Comparison of ENCODE assay signal across 8 cellular contexts in the genomic region with DNA sequence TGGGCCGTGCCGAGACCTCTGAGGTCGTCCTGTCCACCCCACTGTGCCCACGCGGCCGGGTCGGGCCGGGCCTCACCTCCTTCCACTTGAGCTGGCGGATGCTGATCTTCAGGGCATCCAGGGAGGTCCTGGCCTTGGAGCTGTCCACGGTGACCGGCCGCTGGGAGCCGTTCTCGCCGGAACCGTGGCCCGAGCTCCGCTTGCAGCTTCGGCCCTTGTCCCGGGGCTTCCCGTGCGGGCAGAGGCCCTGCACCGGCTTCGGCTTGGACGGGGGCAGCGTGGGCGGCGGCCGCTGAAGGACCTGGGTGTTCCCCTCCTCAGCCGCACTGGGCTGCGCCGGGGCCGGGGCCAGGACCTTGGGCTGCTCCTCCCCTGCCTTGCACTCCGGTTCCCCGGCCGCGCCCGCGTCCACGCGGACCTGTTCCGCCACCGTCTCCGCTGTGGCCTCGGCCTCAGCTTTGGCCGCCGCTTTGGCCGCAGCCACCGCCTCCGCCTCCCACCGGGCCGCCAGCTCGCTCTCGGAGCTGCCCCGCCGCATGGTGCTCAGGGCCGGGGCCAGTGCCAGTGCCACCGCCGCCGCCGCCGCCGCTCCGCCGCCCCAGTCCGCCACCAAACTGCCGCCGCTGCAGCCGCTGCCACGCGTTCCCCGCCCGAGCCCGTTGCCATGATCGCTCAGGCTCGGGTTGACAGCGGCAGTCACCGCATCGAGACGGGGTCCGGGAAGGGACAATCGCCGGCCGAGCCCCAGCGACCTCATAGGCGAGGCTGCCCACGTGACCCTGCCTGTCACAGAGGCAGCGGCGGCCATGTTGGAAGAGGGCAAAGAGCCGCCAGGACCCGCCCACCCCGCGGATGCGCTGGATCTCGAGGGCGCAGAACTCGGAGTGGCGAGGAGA. TPM values are rescaled to one million over a fixed set of nuclear protein-coding genes. Genes with fewer than 3 reads are reported as not detected.
DNase-seq lines count a peak whose midpoint lies in the region; ATAC-seq and TF ChIP-seq lines count a peak whose summit lies in the region.

A gene with protein sequence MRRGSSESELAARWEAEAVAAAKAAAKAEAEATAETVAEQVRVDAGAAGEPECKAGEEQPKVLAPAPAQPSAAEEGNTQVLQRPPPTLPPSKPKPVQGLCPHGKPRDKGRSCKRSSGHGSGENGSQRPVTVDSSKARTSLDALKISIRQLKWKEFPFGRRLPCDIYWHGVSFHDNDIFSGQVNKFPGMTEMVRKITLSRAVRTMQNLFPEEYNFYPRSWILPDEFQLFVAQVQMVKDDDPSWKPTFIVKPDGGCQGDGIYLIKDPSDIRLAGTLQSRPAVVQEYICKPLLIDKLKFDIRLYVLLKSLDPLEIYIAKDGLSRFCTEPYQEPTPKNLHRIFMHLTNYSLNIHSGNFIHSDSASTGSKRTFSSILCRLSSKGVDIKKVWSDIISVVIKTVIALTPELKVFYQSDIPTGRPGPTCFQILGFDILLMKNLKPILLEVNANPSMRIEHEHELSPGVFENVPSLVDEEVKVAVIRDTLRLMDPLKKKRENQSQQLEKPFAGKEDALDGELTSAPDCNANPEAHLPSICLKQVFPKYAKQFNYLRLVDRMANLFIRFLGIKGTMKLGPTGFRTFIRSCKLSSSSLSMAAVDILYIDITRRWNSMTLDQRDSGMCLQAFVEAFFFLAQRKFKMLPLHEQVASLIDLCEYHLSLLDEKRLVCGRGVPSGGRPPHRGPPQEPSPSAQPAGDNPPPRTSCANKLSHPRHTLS (minus strand): TSS at position 698 of the 896 bp plus-strand sequence. CDS start 160 bp downstream, at position 538.

- peaks cover 21% of the 10 kb centered on the region for H3K4me1 ChIP-seq in CD4-positive, CD25-positive, alpha-beta regulatory T cell (ENCODE audit: control insufficient read depth, insufficient read depth, low read length, poor library complexity, severe bottlenecking)
- H3K4me1 ChIP-seq in lower lobe of right lung, result peaks cover 36% of the 10 kb centered on the region

- H3K9me3 Mint-ChIP-seq in CD4-positive, CD25-positive, alpha-beta regulatory T cell, result peaks cover 0 to 1% (median 0%) of the 10 kb centered on the region in 7 donors
- H3K9me3 Mint-ChIP-seq in activated CD4-positive, alpha-beta memory T cell treated with anti-CD3 and anti-CD28 coated beads for 36 hours, result no peaks in the 10 kb centered on the region

- H3K9me3 ChIP-seq in CD4-positive, CD25-positive, alpha-beta regulatory T cell (ENCODE audit: control insufficient read depth in 2 of 2, low read length in 2 of 2), result no peaks in the 10 kb centered on the region
- no peaks in the 10 kb centered on the region for H3K9me3 ChIP-seq in lower lobe of right lung

- H3K27ac ChIP-seq in CD4-positive, CD25-positive, alpha-beta regulatory T cell (ENCODE audit: insufficient read depth, low read length, poor library complexity, severe bottlenecking), result no peak within 1 kb of the TSS
- peak within 1 kb of the TSS; percentile 77 for H3K27ac ChIP-seq in lower lobe of right lung

- H3K4me1 Mint-ChIP-seq in CD4-positive, CD25-positive, alpha-beta regulatory T cell, result peaks cover 13 to 48% (median 33%) of the 10 kb centered on the region in 4 donors
- H3K4me1 Mint-ChIP-seq in activated CD4-positive, alpha-beta memory T cell treated with anti-CD3 and anti-CD28 coated beads for 36 hours (ENCODE audit: low read depth), result peaks cover 33% of the 10 kb centered on the region

- CTCF ChIA-PET in activated CD4-positive, alpha-beta memory T cell treated with anti-CD3 and anti-CD28 coated beads for 36 hours (lab: Charles Lee), result interaction anchor here (0.9 to 1.9 kb wide), 6 partner anchors 21 to 258 kb away, joined by 3 to 10 read pairs (median 5); no protein-coding TSS in a partner anchor

- H3K36me3 ChIP-seq in CD4-positive, CD25-positive, alpha-beta regulatory T cell (ENCODE audit: control insufficient read depth, insufficient read depth, low read length), result no peaks in the 10 kb centered on the region
- no peaks in the 10 kb centered on the region for H3K36me3 ChIP-seq in lower lobe of right lung

- peak within 1 kb of the TSS; percentile 85 to 97 (median 88) for H3K27ac Mint-ChIP-seq in CD4-positive, CD25-positive, alpha-beta regulatory T cell
- no peak within 1 kb of the TSS for H3K27ac Mint-ChIP-seq in activated CD4-positive, alpha-beta memory T cell treated with anti-CD3 and anti-CD28 coated beads for 36 hours

- peak within 1 kb of the TSS; percentile 58 for H3K4me3 ChIP-seq in CD4-positive, CD25-positive, alpha-beta regulatory T cell (ENCODE audit: low read depth, low read length)
- peak within 1 kb of the TSS; percentile 97 for H3K4me3 ChIP-seq in lower lobe of right lung

- peaks cover 4% of the 10 kb centered on the region for H3K27me3 ChIP-seq in CD4-positive, CD25-positive, alpha-beta regulatory T cell (ENCODE audit: control insufficient read depth, insufficient read depth, low read length)
- H3K27me3 ChIP-seq in lower lobe of right lung (ENCODE audit: low read depth), result no peaks in the 10 kb centered on the region

- H3K4me3 Mint-ChIP-seq in CD4-positive, CD25-positive, alpha-beta regulatory T cell, result peak within 1 kb of the TSS; percentile 85 to 96 (median 94)
- H3K4me3 Mint-ChIP-seq in activated CD4-positive, alpha-beta memory T cell treated with anti-CD3 and anti-CD28 coated beads for 36 hours, result peak within 1 kb of the TSS; percentile 79

- TF ChIP-seq CTCF in lower lobe of right lung (IDR thresholded peaks at IDR 0.05), result no peak

- peak; percentile 96 to 97 for ATAC-seq in CD4-positive, CD25-positive, alpha-beta regulatory T cell (ENCODE audit: low read depth in 2 of 2)
- ATAC-seq in GM19438 (IDR thresholded peaks at IDR 0.05; ENCODE audit: low read depth, unreplicated experiment), result peak; percentile 90
- peak; percentile 78 for ATAC-seq in HG03571 (IDR thresholded peaks at IDR 0.05; ENCODE audit: unreplicated experiment)
- ATAC-seq in lower lobe of right lung, result peak; percentile 98 to 99

- POLR2A ChIA-PET in activated CD4-positive, alpha-beta memory T cell treated with anti-CD3 and anti-CD28 coated beads for 36 hours (lab: Charles Lee), result interaction anchor here (2.6 kb wide), 1 partner anchor 172 kb away, joined by 11 read pairs; the partner anchor contains the start of genes MRRF and RBM18

- intact Hi-C loops in activated CD4-positive, alpha-beta memory T cell treated with anti-CD3 and anti-CD28 coated beads for 36 hours (cut with micrococcal nuclease), result loop anchor here (1.0 to 10.0 kb wide), 4 partner anchors 66 to 1511 kb away; partner anchors contain the start of genes CDK5RAP2, MORN5, MRRF and NDUFA8
- intact Hi-C loops in lower lobe of right lung (cut with DNase I), result no loop called here

- peaks cover 7% of the 10 kb centered on the region for H3K36me3 Mint-ChIP-seq in CD4-positive, CD25-positive, alpha-beta regulatory T cell
- peaks cover 6% of the 10 kb centered on the region for H3K36me3 Mint-ChIP-seq in activated CD4-positive, alpha-beta memory T cell treated with anti-CD3 and anti-CD28 coated beads for 36 hours

- H3K27me3 Mint-ChIP-seq in CD4-positive, CD25-positive, alpha-beta regulatory T cell, result peaks cover 20% of the 10 kb centered on the region
- peaks cover 5% of the 10 kb centered on the region for H3K27me3 Mint-ChIP-seq in activated CD4-positive, alpha-beta memory T cell treated with anti-CD3 and anti-CD28 coated beads for 36 hours

- peak; percentile 95 to 97 (median 95) for DNase-seq in CD4-positive, CD25-positive, alpha-beta regulatory T cell
- DNase-seq in NCI-H774 (lab: John Stamatoyannopoulos, UW) (peak; percentile 95), ecto neural progenitor cell (ENCODE audit: low spot score) (peak; percentile 97), lower lobe of right lung (peak; percentile 99)
- DNase-seq in activated CD4-positive, alpha-beta memory T cell treated with anti-CD3 and anti-CD28 coated beads for 36 hours, result peak; percentile 97
- DNase-seq in stimulated activated CD4-positive, alpha-beta T cell treated with anti-CD3 and anti-CD28 coated beads, TNF-alpha, amount 100 ng/mL, for 1 hour (ENCODE audit: low read depth in 3 of 3, low spot score in 1 of 3), result peak; percentile 90 to 95 (median 91)

RNA-seq across cellular contexts. Expression of the gene that starts here (rescaled TPM):
- total RNA-seq in CD4-positive, CD25-positive, alpha-beta regulatory T cell, result 3.5 TPM
- polyA plus RNA-seq in CD4-positive, CD25-positive, alpha-beta regulatory T cell, result 1 to 10 TPM; 2.0 to 6.1 (median 4.2) TPM
- total RNA-seq in activated CD4-positive, alpha-beta memory T cell treated with anti-CD3 and anti-CD28 coated beads for 36 hours, result under 1 TPM; 0.97 TPM
- total RNA-seq in lower lobe of right lung, result 11.7 TPM

Comparison
In these comparisons a context has a peak if more than half of its experiments do, and no peak if none do; other contexts are left out.
1. Peak in DNase-seq in activated CD4-positive, alpha-beta memory T cell treated with anti-CD3 and anti-CD28 coated beads for 36 hours; RNA of the gene not detected or under 1 TPM.